Comparison of ENCODE assay signal across 19 cellular contexts in the genomic region with DNA sequence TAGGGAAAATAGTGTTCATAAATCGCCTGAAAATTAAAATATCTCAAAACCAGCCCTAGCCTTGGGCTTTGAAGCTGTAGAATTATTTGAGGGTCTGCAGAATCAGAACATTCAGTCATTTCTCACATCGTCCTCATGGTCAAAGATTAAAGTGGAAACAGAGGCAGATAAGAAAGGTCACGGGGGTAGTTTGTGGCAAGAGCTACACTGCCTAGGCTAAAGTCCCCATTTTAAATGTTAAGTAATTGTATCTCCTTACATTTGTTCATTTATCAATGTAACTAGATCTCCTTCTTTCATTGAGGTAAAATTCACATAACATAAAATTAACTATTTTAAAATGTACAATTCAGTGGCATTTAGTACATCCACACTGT.
DNase-seq lines count a peak whose midpoint lies in the region; ATAC-seq and TF ChIP-seq lines count a peak whose summit lies in the region.
"Had no signal": no experiment of that assay in that cellular context is flagged by ENCODE, and none has a peak within 500 bp of the region (broad histone marks: within the 10 kb centered on the region; RNA-seq: fewer than 3 reads in every experiment).

No MANE protein-coding gene starts in this region.

- H3K27ac ChIP-seq in HUES6 (ENCODE audit: low read depth, low read length) (0 out of 2 replicates have a peak overlapping the region, but pooled peaks have one; percentile 29), colonic mucosa (peak overlapping the region; percentile 28), right lobe of liver (peak overlapping the region in 2 of 3 donors; percentile 27 to 59)
- H3K27ac ChIP-seq: PC-9 had no signal

- TF ChIP-seq CTCF in colonic mucosa (IDR thresholded peaks at IDR 0.05), result no peak
- TF ChIP-seq CTCF in right lobe of liver (IDR thresholded peaks at IDR 0.05), result no peak

- ATAC-seq in right lobe of liver (peak in 3 of 4 donors; percentile 36 to 52 (median 48)), GM19463 (IDR thresholded peaks at IDR 0.05; ENCODE audit: unreplicated experiment) (no peak)
- ATAC-seq: K562 had no signal

- 29% methylated on average over 3 of the region's 3 CpGs for WGBS in right lobe of liver (ENCODE audit: insufficient coverage, low coverage, low lambda C conversion rate, missing lambda C conversion rate)

- TF ChIP-seq POLR2A in right lobe of liver (IDR thresholded peaks at IDR 0.05) (no peak), erythroblast (IDR thresholded peaks at IDR 0.05; ENCODE audit: low read length) (no peak)

- no peaks in the 10 kb centered on the region for H3K27me3 ChIP-seq in HUES6 (ENCODE audit: control insufficient read depth, insufficient read depth, low read length)
- H3K27me3 ChIP-seq in colonic mucosa, result no peaks in the 10 kb centered on the region
- no peaks in the 10 kb centered on the region for H3K27me3 ChIP-seq in right lobe of liver
- H3K27me3 ChIP-seq: BE2C had no signal

- no peak overlapping the region for H3K4me3 ChIP-seq in HUES6 (ENCODE audit: low read depth, low read length)
- no peak overlapping the region for H3K4me3 ChIP-seq in colonic mucosa
- no peak overlapping the region for H3K4me3 ChIP-seq in right lobe of liver
- H3K4me3 ChIP-seq: K562, PC-9 had no signal

- intact Hi-C loops in colonic mucosa (cut with DNase I), result no loop called here
- intact Hi-C loops in right lobe of liver (cut with DNase I), result no loop called here

- H3K36me3 ChIP-seq in HUES6 (ENCODE audit: control insufficient read depth, insufficient read depth, low read length), result no peaks in the 10 kb centered on the region
- no peaks in the 10 kb centered on the region for H3K36me3 ChIP-seq in colonic mucosa
- H3K36me3 ChIP-seq in right lobe of liver, result no peaks in the 10 kb centered on the region
- H3K36me3 ChIP-seq: BE2C had no signal

- H3K9me3 ChIP-seq in HUES6 (ENCODE audit: control insufficient read depth, insufficient read depth, low read depth, low read length), result no peaks in the 10 kb centered on the region
- no peaks in the 10 kb centered on the region for H3K9me3 ChIP-seq in colonic mucosa
- H3K9me3 ChIP-seq in right lobe of liver, result no peaks in the 10 kb centered on the region
- H3K9me3 ChIP-seq: BE2C had no signal

- H3K9ac ChIP-seq in HUES6 (ENCODE audit: low read length), result no peak overlapping the region
- no peak overlapping the region for H3K9ac ChIP-seq in colonic mucosa (ENCODE audit: low read depth in 2 of 2, low read length in 2 of 2)

- DNase-seq in colonic mucosa (no peak), right lobe of liver (no peak), erythroblast (lab: John Stamatoyannopoulos, UW) (no peak), C1 segment of cervical spinal cord (lab: John Stamatoyannopoulos, UW) (no peak)
- no peak for DNase-seq in stimulated activated naive CD4-positive, alpha-beta T cell treated with Interleukin-2 at 50 U/mL for 16 hours (lab: John Stamatoyannopoulos, UW)
- DNase-seq: BE2C, DND-41, GF-D8, HFFc6, MV-4-11, NCI-H1417 treated with DMSO at 0.1 percent for 48 hours, NCI-H2029, NCI-H2171, NCI-H446, NCI-H748 treated with DMSO at 0.1 percent for 48 hours, PC-9 had no signal

- H3K4me1 ChIP-seq in HUES6 (ENCODE audit: control insufficient read depth, insufficient read depth, low read length), result peaks cover 42% of the 10 kb centered on the region
- H3K4me1 ChIP-seq in colonic mucosa, result no peaks in the 10 kb centered on the region
- peaks cover 0 to 55% (median 21%) of the 10 kb centered on the region in 4 donors for H3K4me1 ChIP-seq in right lobe of liver
- H3K4me1 ChIP-seq: BE2C had no signal
